ENCODE assay signal across 8 cellular contexts in genomic region chr11:57457643-57458023, GRCh38. TPM values are rescaled to one million over a fixed set of nuclear protein-coding genes. Genes with fewer than 3 reads are reported as not detected.
A peak's percentile ranks its signal among the peaks of the same experiment; 100 is the strongest.
DNase-seq lines count a peak whose midpoint lies in the region; ATAC-seq and TF ChIP-seq lines count a peak whose summit lies in the region.

No MANE protein-coding gene starts in this region.

- no peaks in the 10 kb centered on the region for H3K9me3 ChIP-seq in body of pancreas

- peak; percentile 19 for ATAC-seq in HG03103 (IDR thresholded peaks at IDR 0.05; ENCODE audit: low read depth, unreplicated experiment)
- peak; percentile 10 for ATAC-seq in body of pancreas
- ATAC-seq in stimulated activated naive B cell treated with anti-CD40 and anti-IgM and Interleukin-4, amounts not matched to agents 10 μg/mL and 1 μg/mL and 100 μg/mL, for 72 hours (replicated peaks), result peak; percentile 51 to 55

- peaks cover 50% of the 10 kb centered on the region for H3K27me3 Mint-ChIP-seq in activated CD4-positive, alpha-beta T cell treated with anti-CD3 and anti-CD28 coated beads, Interleukin-2, amount 10 ng/mL, durations not matched to agents 24 days and 14 days
- H3K27me3 Mint-ChIP-seq in stimulated activated naive B cell treated with anti-CD40 and anti-IgM and Interleukin-4, amounts not matched to agents 10 μg/mL and 1 μg/mL and 100 μg/mL, for 72 hours, result peaks cover 45 to 65% of the 10 kb centered on the region in 2 donors

- H3K36me3 ChIP-seq in body of pancreas (replicated peaks in 1 of 2; ENCODE audit: insufficient read depth in 1 of 2, low read depth in 2 of 2), result no peaks in the 10 kb centered on the region

- no peak for DNase-seq in activated CD4-positive, alpha-beta T cell treated with anti-CD3 and anti-CD28 coated beads, Interleukin-2, amount 10 ng/mL, durations not matched to agents 24 days and 14 days
- DNase-seq in activated CD4-positive, alpha-beta T cell treated with anti-CD3 and anti-CD28 coated beads, Interleukin-2, amount 50 U/mL, for 48 hours, result no peak
- no peak for DNase-seq in body of pancreas
- no peak for DNase-seq in stimulated activated naive B cell treated with anti-CD40 and anti-IgM and Interleukin-4, amounts not matched to agents 10 μg/mL and 1 μg/mL and 100 μg/mL, for 72 hours
- no peak for DNase-seq in T-helper 9 cell
- no peak for DNase-seq in foreskin melanocyte
- DNase-seq in DMS 273 (lab: John Stamatoyannopoulos, UW; ENCODE audit: unreplicated experiment), result no peak

- 8 to 20% methylated on average over 7 of the region's 7 CpGs for WGBS in body of pancreas, 2 donors

- no peak overlapping the region for H3K4me3 ChIP-seq in body of pancreas

- no peak overlapping the region for H3K27ac ChIP-seq in body of pancreas

- H3K4me1 Mint-ChIP-seq in activated CD4-positive, alpha-beta T cell treated with anti-CD3 and anti-CD28 coated beads, Interleukin-2, amount 10 ng/mL, durations not matched to agents 24 days and 14 days, result peaks cover 26% of the 10 kb centered on the region
- peaks cover 23 to 36% of the 10 kb centered on the region in 2 donors for H3K4me1 Mint-ChIP-seq in stimulated activated naive B cell treated with anti-CD40 and anti-IgM and Interleukin-4, amounts not matched to agents 10 μg/mL and 1 μg/mL and 100 μg/mL, for 72 hours

- intact Hi-C loops in activated CD4-positive, alpha-beta T cell treated with anti-CD3 and anti-CD28 coated beads, Interleukin-2, amount 10 ng/mL, durations not matched to agents 24 days and 14 days (cut with micrococcal nuclease), result loop anchor here (1.0 to 2.0 kb wide), 6 partner anchors 23 to 183 kb away; partner anchors contain the start of gene SLC43A1
- intact Hi-C loops in body of pancreas (cut with DNase I), result no loop called here

- H3K27ac Mint-ChIP-seq in activated CD4-positive, alpha-beta T cell treated with anti-CD3 and anti-CD28 coated beads, Interleukin-2, amount 10 ng/mL, durations not matched to agents 24 days and 14 days, result peak overlapping the region; percentile 29
- peak overlapping the region; percentile 51 for H3K27ac Mint-ChIP-seq in stimulated activated naive B cell treated with anti-CD40 and anti-IgM and Interleukin-4, amounts not matched to agents 10 μg/mL and 1 μg/mL and 100 μg/mL, for 72 hours

- H3K9me3 Mint-ChIP-seq in activated CD4-positive, alpha-beta T cell treated with anti-CD3 and anti-CD28 coated beads, Interleukin-2, amount 10 ng/mL, durations not matched to agents 24 days and 14 days, result no peaks in the 10 kb centered on the region
- no peaks in the 10 kb centered on the region for H3K9me3 Mint-ChIP-seq in stimulated activated naive B cell treated with anti-CD40 and anti-IgM and Interleukin-4, amounts not matched to agents 10 μg/mL and 1 μg/mL and 100 μg/mL, for 72 hours

- H3K4me3 Mint-ChIP-seq in activated CD4-positive, alpha-beta T cell treated with anti-CD3 and anti-CD28 coated beads, Interleukin-2, amount 10 ng/mL, durations not matched to agents 24 days and 14 days, result peak overlapping the region; percentile 62
- H3K4me3 Mint-ChIP-seq in stimulated activated naive B cell treated with anti-CD40 and anti-IgM and Interleukin-4, amounts not matched to agents 10 μg/mL and 1 μg/mL and 100 μg/mL, for 72 hours, result peak overlapping the region; percentile 50 to 85

- H3K36me3 Mint-ChIP-seq in activated CD4-positive, alpha-beta T cell treated with anti-CD3 and anti-CD28 coated beads, Interleukin-2, amount 10 ng/mL, durations not matched to agents 24 days and 14 days (ENCODE audit: low read depth), result no peaks in the 10 kb centered on the region
- no peaks in the 10 kb centered on the region for H3K36me3 Mint-ChIP-seq in stimulated activated naive B cell treated with anti-CD40 and anti-IgM and Interleukin-4, amounts not matched to agents 10 μg/mL and 1 μg/mL and 100 μg/mL, for 72 hours

- TF ChIP-seq POLR2A in body of pancreas (IDR thresholded peaks at IDR 0.05), result no peak

- no peak for TF ChIP-seq CTCF in body of pancreas (IDR thresholded peaks at IDR 0.05)

- peaks cover 58% of the 10 kb centered on the region for H3K4me1 ChIP-seq in body of pancreas

- H3K27me3 ChIP-seq in body of pancreas, result no peaks in the 10 kb centered on the region

RNA-seq across cellular contexts. Expression of gene RTN4RL2, which starts 2.7 kb away (rescaled TPM):
- total RNA-seq in activated CD4-positive, alpha-beta T cell treated with anti-CD3 and anti-CD28 coated beads, Interleukin-2, amount 10 ng/mL, durations not matched to agents 24 days and 14 days, result 0.23 and 0.26 TPM in 2 replicates
- total RNA-seq in body of pancreas, result 1 to 10 TPM in 1 of 2 donors, under 1 TPM in 1; 0.99 to 3.4 TPM

RNA-seq across cellular contexts. Expression of gene SLC43A3, which starts 30.7 kb away (rescaled TPM):
- total RNA-seq in activated CD4-positive, alpha-beta T cell treated with anti-CD3 and anti-CD28 coated beads, Interleukin-2, amount 10 ng/mL, durations not matched to agents 24 days and 14 days, result 255 and 261 TPM in 2 replicates
- 10 to 100 TPM; 23.1 to 30.0 TPM for total RNA-seq in body of pancreas

RNA-seq across cellular contexts. Expression of gene SLC43A1, which starts 57.9 kb away (rescaled TPM):
- 35.3 and 35.8 TPM in 2 replicates for total RNA-seq in activated CD4-positive, alpha-beta T cell treated with anti-CD3 and anti-CD28 coated beads, Interleukin-2, amount 10 ng/mL, durations not matched to agents 24 days and 14 days
- total RNA-seq in body of pancreas, result 100 to 1,000 TPM in 1 of 2 donors, 10 to 100 TPM in 1; 87.7 to 128 TPM
